14 cellular contexts compared by ENCODE assay signal in the genomic region with DNA sequence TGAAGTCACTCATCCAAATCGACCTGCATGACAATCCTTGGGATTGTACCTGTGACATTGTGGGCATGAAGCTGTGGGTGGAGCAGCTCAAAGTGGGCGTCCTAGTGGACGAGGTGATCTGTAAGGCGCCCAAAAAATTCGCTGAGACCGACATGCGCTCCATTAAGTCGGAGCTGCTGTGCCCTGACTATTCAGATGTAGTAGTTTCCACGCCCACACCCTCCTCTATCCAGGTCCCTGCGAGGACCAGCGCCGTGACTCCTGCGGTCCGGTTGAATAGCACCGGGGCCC. TPM values are rescaled to one million over a fixed set of nuclear protein-coding genes. Genes with fewer than 3 reads are reported as not detected.
DNase-seq lines count a peak whose midpoint lies in the region; ATAC-seq and TF ChIP-seq lines count a peak whose summit lies in the region.
"Had no signal": no experiment of that assay in that cellular context is flagged by ENCODE, and none has a peak within 500 bp of the region (broad histone marks: within the 10 kb centered on the region; RNA-seq: fewer than 3 reads in every experiment).

No MANE protein-coding gene starts in this region.

- no peak overlapping the region for H3K27ac Mint-ChIP-seq in CD8-positive, alpha-beta memory T cell
- H3K27ac Mint-ChIP-seq in T-helper 17 cell = no peak overlapping the region
- H3K27ac Mint-ChIP-seq in neural crest cell (ENCODE audit: unreplicated experiment) = no peak overlapping the region
- H3K27ac Mint-ChIP-seq: activated CD4-positive, alpha-beta T cell treated with anti-CD3 and anti-CD28 coated beads for 36 hours; activated T-cell treated with anti-CD3 and anti-CD28 coated beads, Interleukin-2, amount 50 U/mL, for 72 hours had no signal

- no peaks in the 10 kb centered on the region for H3K36me3 ChIP-seq in CD8-positive, alpha-beta memory T cell (ENCODE audit: insufficient read depth, low read length)
- H3K36me3 ChIP-seq in esophagus (ENCODE audit: control insufficient read depth in 2 of 2, insufficient read depth in 2 of 2, low read length in 1 of 2) = peaks cover 0 to 2% of the 10 kb centered on the region in 2 donors

- no peak for ATAC-seq in T-helper 17 cell
- ATAC-seq in GM18867 (IDR thresholded peaks at IDR 0.05; ENCODE audit: unreplicated experiment) = no peak
- ATAC-seq: activated T-cell treated with anti-CD3 and anti-CD28 coated beads, Interleukin-2, amount 50 U/mL, for 72 hours had no signal

- no peak overlapping the region for H3K4me3 ChIP-seq in CD8-positive, alpha-beta memory T cell (ENCODE audit: low read length)
- H3K4me3 ChIP-seq in esophagus (ENCODE audit: low read depth in 1 of 2, low read length in 2 of 2) = peak overlapping the region; percentile 42 to 55

- H3K9me3 Mint-ChIP-seq in CD8-positive, alpha-beta memory T cell = peaks cover 0 to 16% (median 12%) of the 10 kb centered on the region in 5 donors
- no peaks in the 10 kb centered on the region for H3K9me3 Mint-ChIP-seq in neural crest cell
- H3K9me3 Mint-ChIP-seq: activated T-cell treated with anti-CD3 and anti-CD28 coated beads, Interleukin-2, amount 50 U/mL, for 72 hours had no signal

- peak overlapping the region in 5 of 7 donors; percentile 43 to 83 (median 77) for H3K4me3 Mint-ChIP-seq in CD8-positive, alpha-beta memory T cell
- peak overlapping the region; percentile 79 for H3K4me3 Mint-ChIP-seq in T-helper 17 cell
- H3K4me3 Mint-ChIP-seq in neural crest cell = peak overlapping the region; percentile 77

- H3K36me3 Mint-ChIP-seq in CD8-positive, alpha-beta memory T cell = no peaks in the 10 kb centered on the region
- H3K36me3 Mint-ChIP-seq in T-helper 17 cell (ENCODE audit: low read depth) (peaks cover 3% of the 10 kb centered on the region), neural crest cell (ENCODE audit: low read depth) (peaks cover 26% of the 10 kb centered on the region)

- no peaks in the 10 kb centered on the region for H3K9me3 ChIP-seq in CD8-positive, alpha-beta memory T cell (ENCODE audit: low read length)
- peaks cover 4% of the 10 kb centered on the region for H3K9me3 ChIP-seq in T-helper 17 cell (ENCODE audit: control insufficient read depth, low read length, poor library complexity, severe bottlenecking)
- H3K9me3 ChIP-seq in esophagus (ENCODE audit: control insufficient read depth in 2 of 2, insufficient read depth in 1 of 2, low read depth in 1 of 2, low read length in 1 of 2) = peaks cover 0 to 17% of the 10 kb centered on the region in 2 donors

- no peak for DNase-seq in CD8-positive, alpha-beta memory T cell
- DNase-seq in T-helper 17 cell (no peak), neural crest cell (ENCODE audit: low read depth, low spot score) (no peak), NCI-H69 (lab: John Stamatoyannopoulos, UW) (no peak), mesenteric fat pad (ENCODE audit: low spot score) (no peak), hepatic stellate cell (ENCODE audit: low spot score) (no peak)
- DNase-seq: activated T-cell treated with anti-CD3 and anti-CD28 coated beads, Interleukin-2, amount 50 U/mL, for 72 hours; effector CD8-positive, alpha-beta T cell; IMR-90; NCI-H1436; SW 1271 had no signal

- 51 to 55% methylated on average over 15 of the region's 15 CpGs for WGBS in esophagus, 2 donors

- peaks cover 5% of the 10 kb centered on the region for H3K4me1 ChIP-seq in CD8-positive, alpha-beta memory T cell (ENCODE audit: insufficient read depth, low read length)
- peaks cover 9 to 15% of the 10 kb centered on the region in 2 donors for H3K4me1 ChIP-seq in esophagus (ENCODE audit: control insufficient read depth in 2 of 2, insufficient read depth in 2 of 2, low read length in 1 of 2)

- H3K4me1 Mint-ChIP-seq in CD8-positive, alpha-beta memory T cell = peaks cover 22 to 36% (median 33%) of the 10 kb centered on the region in 3 donors
- H3K4me1 Mint-ChIP-seq in T-helper 17 cell (peaks cover 5% of the 10 kb centered on the region), neural crest cell (peaks cover 39% of the 10 kb centered on the region)

- no peak overlapping the region for H3K27ac ChIP-seq in CD8-positive, alpha-beta memory T cell (ENCODE audit: low read depth, low read length)
- H3K27ac ChIP-seq in esophagus (ENCODE audit: low read depth in 2 of 2, low read length in 1 of 2) = no peak overlapping the region

- CTCF ChIA-PET in CD8-positive, alpha-beta memory T cell (lab: Charles Lee) = no interaction called here

- no peak for TF ChIP-seq CTCF in neural crest cell (conservative IDR thresholded peaks at IDR 0.05)

- H3K27me3 Mint-ChIP-seq in CD8-positive, alpha-beta memory T cell = peaks cover 35 to 39% of the 10 kb centered on the region in 2 donors
- H3K27me3 Mint-ChIP-seq in T-helper 17 cell = peaks cover 43% of the 10 kb centered on the region
- H3K27me3 Mint-ChIP-seq in neural crest cell (ENCODE audit: low read depth) = peaks cover 63% of the 10 kb centered on the region

- peaks cover 16% of the 10 kb centered on the region for H3K27me3 ChIP-seq in CD8-positive, alpha-beta memory T cell (ENCODE audit: insufficient read depth, low read length, poor library complexity, severe bottlenecking)
- peaks cover 7 to 15% of the 10 kb centered on the region in 2 donors for H3K27me3 ChIP-seq in esophagus (ENCODE audit: control insufficient read depth in 1 of 2, insufficient read depth in 2 of 2, low read length in 2 of 2)

- POLR2A ChIA-PET in CD8-positive, alpha-beta memory T cell (lab: Charles Lee) = no interaction called here

RNA-seq across cellular contexts. Expression of a gene that starts 5.8 kb away (rescaled TPM):
- not detected for total RNA-seq in CD8-positive, alpha-beta memory T cell
- polyA plus RNA-seq in CD8-positive, alpha-beta memory T cell = not detected
- under 1 TPM; 0.17 to 0.21 TPM for total RNA-seq in T-helper 17 cell
- polyA plus RNA-seq in esophagus = under 1 TPM; 0.02 TPM
- total RNA-seq in neural crest cell = 5.3 and 5.4 TPM in 2 replicates
- 0.03 TPM for total RNA-seq in mesenteric fat pad
- total RNA-seq: activated CD4-positive, alpha-beta T cell treated with anti-CD3 and anti-CD28 coated beads for 36 hours; activated T-cell treated with anti-CD3 and anti-CD28 coated beads, Interleukin-2, amount 50 U/mL, for 72 hours had no signal
